In the genomic region with DNA sequence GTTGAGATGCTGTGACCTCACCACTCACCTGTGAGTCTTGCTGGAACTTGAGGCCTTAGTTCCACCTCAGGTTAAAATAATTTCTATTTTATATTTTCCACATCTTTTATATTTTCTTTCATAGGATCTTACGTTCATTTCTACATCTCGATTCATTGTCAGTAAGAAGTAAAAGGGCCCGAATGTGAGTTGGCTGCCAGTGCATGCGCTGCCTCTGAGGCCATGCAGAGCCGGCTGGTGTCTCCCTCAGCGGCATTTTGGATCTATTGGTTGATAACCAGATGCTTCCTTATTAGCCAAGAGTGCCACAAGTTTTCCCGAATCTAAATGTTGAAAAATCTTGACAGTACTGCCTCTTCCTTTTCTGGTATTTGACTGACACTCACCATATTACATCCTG, we compare ENCODE assay signal across 18 cellular contexts.
DNase-seq lines count a peak whose midpoint lies in the region; ATAC-seq and TF ChIP-seq lines count a peak whose summit lies in the region.
"Had no signal": no experiment of that assay in that cellular context is flagged by ENCODE, and none has a peak within 500 bp of the region (broad histone marks: within the 10 kb centered on the region; RNA-seq: fewer than 3 reads in every experiment).

No MANE protein-coding gene starts in this region.

- intact Hi-C loops in cardiac septum (cut with DNase I): no loop called here
- intact Hi-C loops in left ventricle myocardium inferior (cut with micrococcal nuclease): no loop called here
- intact Hi-C loops in posterior vena cava (cut with DNase I): no loop called here

- H3K4me1 ChIP-seq in left ventricle myocardium inferior: no peaks in the 10 kb centered on the region
- H3K4me1 ChIP-seq: Caco-2 had no signal

- TF ChIP-seq CTCF in left ventricle myocardium inferior (IDR thresholded peaks at IDR 0.05; ENCODE audit: borderline replicate concordance): no peak

- no peaks in the 10 kb centered on the region for H3K9me3 ChIP-seq in left ventricle myocardium inferior (replicated peaks)
- H3K9me3 ChIP-seq: BLaER1, Caco-2 had no signal

- ATAC-seq in HG03565 (IDR thresholded peaks at IDR 0.05; ENCODE audit: unreplicated experiment): no peak
- ATAC-seq: CD8-positive, alpha-beta T cell; HCT116 had no signal

- no peaks in the 10 kb centered on the region for H3K36me3 ChIP-seq in left ventricle myocardium inferior
- H3K36me3 ChIP-seq: BLaER1 had no signal

- H3K27me3 ChIP-seq in left ventricle myocardium inferior (ENCODE audit: low read depth): peaks cover 34% of the 10 kb centered on the region
- H3K27me3 ChIP-seq: BLaER1 had no signal

- H3K4me3 ChIP-seq in left ventricle myocardium inferior: no peak overlapping the region
- H3K4me3 ChIP-seq: BLaER1, GM23248 had no signal

- DNase-seq in DMS 273 (lab: John Stamatoyannopoulos, UW; ENCODE audit: unreplicated experiment): peak; percentile 0
- no peak for DNase-seq in DMS 273 treated with DMSO at 0.1 percent for 48 hours (lab: John Stamatoyannopoulos, UW)
- DNase-seq in cardiac septum (ENCODE audit: low spot score): peak; percentile 68
- no peak for DNase-seq in left ventricle myocardium inferior
- DNase-seq in posterior vena cava (ENCODE audit: low spot score): peak; percentile 22
- DNase-seq: CD4-positive, CD25-positive, alpha-beta regulatory T cell; CD8-positive, alpha-beta T cell; DMS53; DMS79 treated with DMSO at 0.1 percent for 48 hours; GF-D8; GM23248; H7 had no signal

- no peak overlapping the region for H3K27ac ChIP-seq in left ventricle myocardium inferior (replicated peaks)
- H3K27ac ChIP-seq: 22Rv1, BLaER1, C4-2B, GM23248 had no signal

Comparison
In these comparisons a context has a peak if more than half of its experiments do, and no peak if none do; other contexts are left out.
1. DNase-seq: peak in DMS 273 (single experiment), cardiac septum (single experiment) and posterior vena cava (single experiment); none in DMS 273 treated with DMSO at 0.1 percent for 48 hours (single experiment) and left ventricle myocardium inferior (single experiment).